8 cellular contexts compared by ENCODE assay signal in the genomic region with DNA sequence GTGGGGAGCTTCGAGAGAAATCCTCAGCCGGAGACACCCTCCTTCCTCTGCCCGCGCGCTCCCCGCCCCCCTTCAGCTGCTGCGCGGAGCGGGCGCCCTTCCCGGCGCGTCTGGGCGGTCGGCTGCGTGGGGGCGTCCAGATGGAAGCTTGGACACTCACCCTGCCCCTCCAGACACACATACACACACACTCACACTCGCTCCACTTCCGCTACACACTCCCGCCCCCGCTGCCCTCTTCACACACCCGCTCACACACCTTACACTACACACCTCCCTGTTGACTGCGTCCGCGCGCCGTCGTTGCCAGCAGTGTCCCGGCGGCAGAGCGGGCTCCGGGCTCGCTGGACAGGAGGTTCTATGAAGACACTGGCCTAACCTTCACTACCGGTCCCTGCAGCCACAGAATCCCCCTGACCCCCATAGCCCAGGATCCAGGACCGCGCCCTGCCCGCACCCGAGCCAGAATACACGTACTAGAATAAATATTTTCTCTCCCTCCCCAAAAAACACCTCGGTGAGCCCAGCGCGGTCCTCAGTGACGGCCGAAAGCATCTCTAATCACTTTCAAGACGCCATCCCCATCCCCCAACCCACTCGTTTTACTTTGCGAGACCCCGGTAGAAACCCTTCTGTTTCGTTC. TPM values are rescaled to one million over a fixed set of nuclear protein-coding genes. Genes with fewer than 3 reads are reported as not detected.
DNase-seq lines count a peak whose midpoint lies in the region; ATAC-seq and TF ChIP-seq lines count a peak whose summit lies in the region.

No MANE protein-coding gene starts in this region.

- H3K36me3 ChIP-seq in HCT116 (ENCODE audit: control insufficient read depth in 1 of 2, insufficient read depth in 2 of 2, low read length in 2 of 2) (no peaks in the 10 kb centered on the region), OCI-LY7 (ENCODE audit: insufficient read depth, low read length) (no peaks in the 10 kb centered on the region), rectal smooth muscle tissue (ENCODE audit: control insufficient read depth, insufficient read depth, low read length) (no peaks in the 10 kb centered on the region)

- DNase-seq in ELR (ENCODE audit: low read depth) = peak; percentile 44
- DNase-seq in HCT116 (ENCODE audit: low read depth, low spot score) = no peak
- DNase-seq in OCI-LY7 (ENCODE audit: low spot score) = peak; percentile 43
- peak; percentile 65 for DNase-seq in activated naive CD4-positive, alpha-beta T cell treated with anti-CD3 and anti-CD28 coated beads, Interleukin-2, amount 50 U/mL, for 16 hours
- peak; percentile 83 for DNase-seq in cardiac septum (ENCODE audit: low spot score)
- no peak for DNase-seq in kidney tubule cell (ENCODE audit: low spot score)
- DNase-seq in NCI-H2171 (lab: John Stamatoyannopoulos, UW) = no peak

- H3K9me2 ChIP-seq in HCT116 (ENCODE audit: insufficient read depth) (no peaks in the 10 kb centered on the region), OCI-LY7 (ENCODE audit: insufficient read depth, low read length) (no peaks in the 10 kb centered on the region)

- peak overlapping the region; percentile 96 for H2AFZ ChIP-seq in HCT116 (ENCODE audit: low read depth, low read length, poor library complexity, severe bottlenecking)
- peak overlapping the region; percentile 63 for H2AFZ ChIP-seq in OCI-LY7 (ENCODE audit: low read length)

- no peak for TF ChIP-seq RAD21 in HCT116 (IDR thresholded peaks at IDR 0.05; ENCODE audit: low read depth)

- no peak for TF ChIP-seq POLR2A in HCT116 (IDR thresholded peaks at IDR 0.05; ENCODE audit: borderline replicate concordance, extremely low read depth, insufficient read depth, insufficient read length)

- BruUV-seq in HCT116 (replicated peaks; lab: Mats Ljungman, UMichigan) (TSS peak; percentile 93), OCI-LY7 (replicated peaks; lab: Mats Ljungman, UMichigan) (no TSS peak)

- TF ChIP-seq CTCF in HCT116 (IDR thresholded peaks at IDR 0.05 in 2 of 3, conservative IDR thresholded peaks at IDR 0.05 in 1 of 3; ENCODE audit: borderline replicate concordance in 1 of 3, insufficient read depth in 1 of 3, low read depth in 2 of 3, low read length in 2 of 3) (no peak), OCI-LY7 (conservative IDR thresholded peaks at IDR 0.05; ENCODE audit: low read length) (no peak)

- H3K4me2 ChIP-seq in HCT116 (ENCODE audit: low read length) (peak overlapping the region; percentile 94), OCI-LY7 (ENCODE audit: low read length) (peak overlapping the region; percentile 72)

- H3K4me3 ChIP-seq in HCT116 (replicated peaks in 1 of 2; ENCODE audit: low read depth in 1 of 2, low read length in 2 of 2) = peak overlapping the region; percentile 59 to 62
- peak overlapping the region; percentile 74 for H3K4me3 ChIP-seq in OCI-LY7 (ENCODE audit: low read depth, low read length, poor library complexity, severe bottlenecking)
- H3K4me3 ChIP-seq in rectal smooth muscle tissue (ENCODE audit: low read length) = peak overlapping the region; percentile 88

- peaks cover 9 to 34% of the 10 kb centered on the region in 2 experiments for H3K4me1 ChIP-seq in HCT116 (ENCODE audit: control insufficient read depth in 1 of 2, insufficient read depth in 2 of 2, low read length in 2 of 2)
- peaks cover 16% of the 10 kb centered on the region for H3K4me1 ChIP-seq in OCI-LY7 (ENCODE audit: insufficient read depth, low read length, poor library complexity, severe bottlenecking)
- H3K4me1 ChIP-seq in rectal smooth muscle tissue (ENCODE audit: control insufficient read depth, insufficient read depth, low read length) = peaks cover 4% of the 10 kb centered on the region

- H3K9ac ChIP-seq in HCT116 (ENCODE audit: low read length) (peak overlapping the region; percentile 56), rectal smooth muscle tissue (ENCODE audit: low read length) (peak overlapping the region; percentile 60)

- CTCF ChIA-PET in HCT116 (lab: Charles Lee) = interaction anchor here (0.6 to 3.9 kb wide), 22 partner anchors 10 to 1687 kb away, joined by 3 to 71 read pairs (median 3); a partner anchor contains a TSS
- CTCF ChIA-PET in OCI-LY7 (lab: Charles Lee; ENCODE audit: unreplicated experiment) = interaction anchor here (0.6 to 1.7 kb wide), 20 partner anchors 9 to 391 kb away, joined by 3 to 15 read pairs (median 6); a partner anchor contains a TSS

- POLR2A ChIA-PET in HCT116 (lab: Charles Lee) = interaction anchor here (0.6 to 2.3 kb wide), 6 partner anchors 13 to 901 kb away, joined by 3 to 9 read pairs (median 4); a partner anchor contains a TSS
- POLR2A ChIA-PET in OCI-LY7 (lab: Charles Lee) = interaction anchor here (0.6 to 4.9 kb wide), 18 partner anchors 12 to 486 kb away, joined by 3 to 54 read pairs (median 4); a partner anchor contains a TSS

- H3K79me2 ChIP-seq in HCT116 (ENCODE audit: insufficient read depth, low read length) (no peaks in the 10 kb centered on the region), OCI-LY7 (ENCODE audit: insufficient read depth, low read depth, low read length) (no peaks in the 10 kb centered on the region)

- no peaks in the 10 kb centered on the region for H3K27me3 ChIP-seq in HCT116 (ENCODE audit: insufficient read depth, low read length)
- H3K27me3 ChIP-seq in rectal smooth muscle tissue (ENCODE audit: control insufficient read depth, insufficient read depth, low read length) = peaks cover 19% of the 10 kb centered on the region

- H3K9me3 ChIP-seq in HCT116 (ENCODE audit: control insufficient read depth in 1 of 2, insufficient read depth in 1 of 2, low read depth in 1 of 2, low read length in 2 of 2) (no peaks in the 10 kb centered on the region), OCI-LY7 (ENCODE audit: low read length) (no peaks in the 10 kb centered on the region)

- H4K20me1 ChIP-seq in HCT116 (ENCODE audit: insufficient read depth) (no peaks in the 10 kb centered on the region), OCI-LY7 (ENCODE audit: insufficient read depth, low read length) (no peaks in the 10 kb centered on the region)

- H3K27ac ChIP-seq in HCT116 (ENCODE audit: low read depth, low read length) (peak overlapping the region; percentile 37; the same call in 1 of the 2 replicates), OCI-LY7 (ENCODE audit: low read depth, low read length, poor library complexity, severe bottlenecking) (peak overlapping the region; percentile 60), rectal smooth muscle tissue (ENCODE audit: low read depth, low read length) (peak overlapping the region; percentile 73)

- intact Hi-C loops in HCT116 (cut with micrococcal nuclease) = loop anchor here (1.0 to 5.0 kb wide), 6 partner anchors 225 to 895 kb away; a partner anchor contains a TSS
- intact Hi-C loops in OCI-LY7 (cut with micrococcal nuclease; ENCODE audit: unreplicated experiment) = loop anchor here (2.0 to 10.0 kb wide), 6 partner anchors 225 to 708 kb away; a partner anchor contains a TSS
- intact Hi-C loops in cardiac septum (cut with DNase I) = loop anchor here (2.0 to 5.0 kb wide), 7 partner anchors 55 to 380 kb away; no protein-coding TSS in a partner anchor

- peak; percentile 23 for ATAC-seq in HCT116

- RAD21 ChIA-PET in HCT116 (lab: Charles Lee; ENCODE audit: low non-redundant PET in 1 of 2, low total read pairs in 2 of 2, uncharacterized antibody in 2 of 2, unreplicated experiment in 2 of 2) = interaction anchor here (0.6 to 1.5 kb wide), 5 partner anchors 207 to 350 kb away, joined by 3 to 8 read pairs (median 4); no protein-coding TSS in a partner anchor

TF ChIP-seq in HCT116, 20 proteins besides CTCF, POLR2A, EP300 and RAD21 (continues in another document):
- TF ChIP-seq, protein P1, sequence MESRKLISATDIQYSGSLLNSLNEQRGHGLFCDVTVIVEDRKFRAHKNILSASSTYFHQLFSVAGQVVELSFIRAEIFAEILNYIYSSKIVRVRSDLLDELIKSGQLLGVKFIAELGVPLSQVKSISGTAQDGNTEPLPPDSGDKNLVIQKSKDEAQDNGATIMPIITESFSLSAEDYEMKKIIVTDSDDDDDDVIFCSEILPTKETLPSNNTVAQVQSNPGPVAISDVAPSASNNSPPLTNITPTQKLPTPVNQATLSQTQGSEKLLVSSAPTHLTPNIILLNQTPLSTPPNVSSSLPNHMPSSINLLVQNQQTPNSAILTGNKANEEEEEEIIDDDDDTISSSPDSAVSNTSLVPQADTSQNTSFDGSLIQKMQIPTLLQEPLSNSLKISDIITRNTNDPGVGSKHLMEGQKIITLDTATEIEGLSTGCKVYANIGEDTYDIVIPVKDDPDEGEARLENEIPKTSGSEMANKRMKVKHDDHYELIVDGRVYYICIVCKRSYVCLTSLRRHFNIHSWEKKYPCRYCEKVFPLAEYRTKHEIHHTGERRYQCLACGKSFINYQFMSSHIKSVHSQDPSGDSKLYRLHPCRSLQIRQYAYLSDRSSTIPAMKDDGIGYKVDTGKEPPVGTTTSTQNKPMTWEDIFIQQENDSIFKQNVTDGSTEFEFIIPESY (IDR thresholded peaks at IDR 0.05; ENCODE audit: extremely low read depth, insufficient replicate concordance, low read length) = no peak

RNA-seq across cellular contexts. Expression of a gene that starts 1.1 kb away (rescaled TPM):
- 2.3 TPM for total RNA-seq in HCT116 (2021; ENCODE audit: unreplicated experiment)
- 8.0 and 13.4 TPM in 2 replicates for polyA plus RNA-seq in HCT116 (2012)
- total RNA-seq in OCI-LY7 (2014; rRNA removed; shearing (Covaris generic)) = 0.08 TPM in 1 of 2 replicates, not detected in the other
- total RNA-seq in OCI-LY7 (2022) = 0.19 and 0.30 TPM in 2 replicates
- total RNA-seq in cardiac septum = 4.8 TPM

RNA-seq across cellular contexts. Expression of a gene that starts 12.7 kb away (rescaled TPM):
- 26.2 TPM for total RNA-seq in HCT116 (2021; ENCODE audit: unreplicated experiment)
- 10.4 and 13.8 TPM in 2 replicates for polyA plus RNA-seq in HCT116 (2012)
- 33.1 and 43.1 TPM in 2 replicates for total RNA-seq in OCI-LY7 (2014; rRNA removed; shearing (Covaris generic))
- 30.3 and 33.9 TPM in 2 replicates for total RNA-seq in OCI-LY7 (2022)
- total RNA-seq in cardiac septum = 19.5 TPM

Comparison
In these comparisons a context has a peak if more than half of its experiments do, and no peak if none do; other contexts are left out.
1. DNase-seq: peak in ELR (single experiment), OCI-LY7 (single experiment), activated naive CD4-positive, alpha-beta T cell treated with anti-CD3 and anti-CD28 coated beads, Interleukin-2, amount 50 U/mL, for 16 hours (single experiment) and cardiac septum (single experiment); none in HCT116 (single experiment), kidney tubule cell (single experiment) and NCI-H2171 (single experiment).
2. Peak in every context shown above with its lines, with median percentiles within 50 percentile points of each other: H3K27ac ChIP-seq and H3K4me3 ChIP-seq.